In the genomic region with DNA sequence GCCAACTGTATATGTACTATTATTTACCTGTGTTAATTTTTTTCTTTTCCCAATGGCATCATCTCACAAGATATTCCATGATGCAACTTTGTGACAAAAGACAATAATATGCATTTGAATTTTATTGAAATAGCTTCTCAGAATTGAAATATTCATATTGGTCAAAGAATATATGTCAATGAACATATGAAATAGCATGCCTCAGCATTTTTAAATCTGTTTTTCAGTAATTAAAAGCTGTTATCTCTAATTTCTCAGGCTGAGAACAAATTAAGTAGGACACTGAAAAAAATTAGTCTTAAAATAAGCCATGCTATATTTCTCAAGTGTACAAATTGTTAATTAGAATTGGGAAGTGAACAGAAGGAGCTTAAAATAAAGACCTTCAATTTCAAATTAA, we compare ENCODE assay signal across 25 cellular contexts.
"Had no signal": no experiment of that assay in that cellular context is flagged by ENCODE, and none has a peak within 500 bp of the region (broad histone marks: within the 10 kb centered on the region; RNA-seq: fewer than 3 reads in every experiment).

No MANE protein-coding gene starts in this region.

- H3K4me3 ChIP-seq: colonic mucosa, coronary artery, dorsolateral prefrontal cortex, esophagus muscularis mucosa, esophagus squamous epithelium, gastrocnemius medialis, gastroesophageal sphincter, heart left ventricle, heart right ventricle had no signal

- DNase-seq: colonic mucosa; cortex of kidney; dermis blood vessel endothelial cell; dorsolateral prefrontal cortex; effector CD4-positive, alpha-beta T cell; effector CD8-positive, alpha-beta T cell; effector memory CD4-positive, alpha-beta T cell; effector memory CD8-positive, alpha-beta T cell; endodermal cell; erythroblast; esophagus squamous epithelium; foreskin fibroblast; foreskin keratinocyte; foreskin melanocyte; gastrocnemius medialis; glutamatergic neuron; head of caudate nucleus; heart left ventricle; heart right ventricle had no signal

- ATAC-seq: effector memory CD8-positive, alpha-beta T cell; esophagus mucosa; foreskin keratinocyte; gastrocnemius medialis; gastroesophageal sphincter; heart left ventricle; heart right ventricle had no signal

- H3K27ac ChIP-seq: colonic mucosa, coronary artery, dorsolateral prefrontal cortex, epithelial cell of prostate, esophagus muscularis mucosa, esophagus squamous epithelium, foreskin keratinocyte, gastrocnemius medialis, gastroesophageal sphincter, heart left ventricle, heart right ventricle had no signal

- H3K36me3 ChIP-seq: colonic mucosa, esophagus muscularis mucosa, esophagus squamous epithelium, gastrocnemius medialis, gastroesophageal sphincter, heart left ventricle, heart right ventricle had no signal

- H3K27me3 ChIP-seq: colonic mucosa, dorsolateral prefrontal cortex, esophagus muscularis mucosa, esophagus squamous epithelium, foreskin keratinocyte, gastrocnemius medialis, gastroesophageal sphincter, heart left ventricle, heart right ventricle had no signal

- H3K4me1 ChIP-seq: colonic mucosa, esophagus muscularis mucosa, esophagus squamous epithelium, gastrocnemius medialis, gastroesophageal sphincter, heart left ventricle, heart right ventricle had no signal

- H3K9me3 ChIP-seq: colonic mucosa, esophagus muscularis mucosa, esophagus squamous epithelium, gastrocnemius medialis, gastroesophageal sphincter, heart left ventricle, heart right ventricle had no signal

- FAIRE-seq: endothelial cell of umbilical vein had no signal
